In genomic region chr11:48106166-48106565, GRCh38 we compare ENCODE assay signal across 1 cellular context.
TF ChIP-seq lines count a peak whose summit lies in the region.

No MANE protein-coding gene starts in this region.

TF ChIP-seq in GM23338, 12 proteins besides CTCF, POLR2A, EP300 and RAD21 (continued from another document):
- TF ChIP-seq ZNF331 (CRISPR knock-in tag; IDR thresholded peaks at IDR 0.05; ENCODE audit: low read depth) (no peak), REST (IDR thresholded peaks at IDR 0.05; ENCODE audit: unreplicated experiment) (no peak), ETS1 (IDR thresholded peaks at IDR 0.05) (no peak)
TF ChIP-seq in GM23338: peak in this region for 0.
